ENCODE assay signal across 8 cellular contexts in the genomic region with DNA sequence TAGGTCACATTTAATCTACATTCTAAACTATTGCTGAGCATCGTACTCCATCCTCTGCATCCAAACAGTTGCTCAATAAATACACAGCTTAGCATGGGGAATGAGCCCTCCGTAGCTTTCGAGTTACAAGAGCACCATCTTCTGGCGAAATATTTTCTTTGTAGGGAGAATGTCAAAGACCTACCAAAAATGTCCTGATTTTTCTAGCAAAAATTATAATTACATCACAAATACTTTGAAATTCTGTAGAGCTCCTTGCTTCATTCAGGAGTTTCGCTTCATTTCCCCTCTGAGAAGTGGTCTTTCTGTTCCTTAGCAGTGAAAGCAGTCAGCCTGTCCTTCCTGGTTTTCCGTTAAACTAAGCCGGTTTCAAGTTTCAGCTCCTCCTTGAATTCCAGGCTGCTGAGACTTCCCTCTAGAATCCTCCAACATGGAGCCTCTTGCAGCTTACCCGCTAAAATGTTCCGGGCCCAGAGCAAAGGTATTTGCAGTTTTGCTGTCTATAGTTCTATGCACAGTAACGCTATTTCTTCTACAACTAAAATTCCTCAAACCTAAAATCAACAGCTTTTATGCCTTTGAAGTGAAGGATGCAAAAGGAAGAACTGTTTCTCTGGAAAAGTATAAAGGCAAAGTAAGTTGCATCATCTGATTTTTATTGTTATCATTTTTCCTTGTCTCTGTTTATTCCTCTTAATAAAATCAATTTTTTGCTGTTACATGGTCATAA.
DNase-seq lines count a peak whose midpoint lies in the region; ATAC-seq and TF ChIP-seq lines count a peak whose summit lies in the region.

A gene with protein sequence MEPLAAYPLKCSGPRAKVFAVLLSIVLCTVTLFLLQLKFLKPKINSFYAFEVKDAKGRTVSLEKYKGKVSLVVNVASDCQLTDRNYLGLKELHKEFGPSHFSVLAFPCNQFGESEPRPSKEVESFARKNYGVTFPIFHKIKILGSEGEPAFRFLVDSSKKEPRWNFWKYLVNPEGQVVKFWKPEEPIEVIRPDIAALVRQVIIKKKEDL (plus strand): TSS at position 409 of the 730 bp plus-strand sequence. CDS start 22 bp downstream, at position 431.

- DNase-seq in stimulated activated CD4-positive, alpha-beta T cell treated with anti-CD3 and anti-CD28 coated beads, Interleukin-4, amount 100 ng/mL, for 24 hours, result peak; percentile 16
- DNase-seq in stimulated activated CD4-positive, alpha-beta T cell treated with anti-CD3 and anti-CD28 coated beads, Interleukin-1b, Interleukin-23, amount 100 ng/mL, for 48 hours, result no peak
- DNase-seq in NCI-H446 treated with DMSO at 0.1 percent for 48 hours (lab: John Stamatoyannopoulos, UW) (peak; percentile 31), brain microvascular endothelial cell (peak; percentile 82), iPS-NIHi11 (ENCODE audit: low spot score) (peak; percentile 74), skeletal muscle cell (ENCODE audit: low read depth) (peak; percentile 67), amygdala (lab: John Stamatoyannopoulos, UW) (no peak)

- peak within 1 kb of the TSS; percentile 80 for H3K4me3 ChIP-seq in brain microvascular endothelial cell (ENCODE audit: low read depth, low read length)
- H3K4me3 ChIP-seq in skeletal muscle cell (ENCODE audit: low read depth, low read length), result peak within 1 kb of the TSS; percentile 60

- ATAC-seq in HG03439 (IDR thresholded peaks at IDR 0.05; ENCODE audit: unreplicated experiment), result no peak

- H3K36me3 ChIP-seq in brain microvascular endothelial cell (replicated peaks), result peaks cover 14% of the 10 kb centered on the region

- peak; percentile 54 for TF ChIP-seq CTCF in brain microvascular endothelial cell (IDR thresholded peaks at IDR 0.05; ENCODE audit: low read depth, low read length, missing control alignments)

- H3K27me3 ChIP-seq in brain microvascular endothelial cell (replicated peaks), result no peaks in the 10 kb centered on the region

- in situ Hi-C loops in brain microvascular endothelial cell (cut with HindIII; ENCODE audit: low pct_ligation_motif_present, low sequenced_read_pairs), result no loop called here

- H3K27ac ChIP-seq in brain microvascular endothelial cell, result peak within 1 kb of the TSS; percentile 99

Comparison
In these comparisons a context has a peak if more than half of its experiments do, and no peak if none do; other contexts are left out.
1. DNase-seq: peak in stimulated activated CD4-positive, alpha-beta T cell treated with anti-CD3 and anti-CD28 coated beads, Interleukin-4, amount 100 ng/mL, for 24 hours (single experiment), NCI-H446 treated with DMSO at 0.1 percent for 48 hours (single experiment), brain microvascular endothelial cell (single experiment), iPS-NIHi11 (single experiment) and skeletal muscle cell (single experiment); none in stimulated activated CD4-positive, alpha-beta T cell treated with anti-CD3 and anti-CD28 coated beads, Interleukin-1b, Interleukin-23, amount 100 ng/mL, for 48 hours (single experiment) and amygdala (0 of 56).